9 cellular contexts compared by ENCODE assay signal in genomic region chr6:13813011-13813410, GRCh38. TPM values are rescaled to one million over a fixed set of nuclear protein-coding genes. Genes with fewer than 3 reads are reported as not detected.
A peak's percentile ranks its signal among the peaks of the same experiment; 100 is the strongest.
DNase-seq lines count a peak whose midpoint lies in the region; ATAC-seq and TF ChIP-seq lines count a peak whose summit lies in the region.
"Had no signal": no experiment of that assay in that cellular context is flagged by ENCODE, and none has a peak within 500 bp of the region (broad histone marks: within the 10 kb centered on the region; RNA-seq: fewer than 3 reads in every experiment).

No MANE protein-coding gene starts in this region.

- peaks cover 42% of the 10 kb centered on the region for H3K4me1 Mint-ChIP-seq in CD4-positive, alpha-beta T cell (ENCODE audit: low read depth)
- peaks cover 53% of the 10 kb centered on the region for H3K4me1 Mint-ChIP-seq in nephron progenitor cell

- H3K4me2 ChIP-seq in MM.1S (ENCODE audit: low read depth, low read length) = peak overlapping the region; percentile 86

- ATAC-seq in CD4-positive, alpha-beta T cell (ENCODE audit: poor library complexity) = no peak
- ATAC-seq in HG03460 (IDR thresholded peaks at IDR 0.05; ENCODE audit: unreplicated experiment) = no peak

- H3K9me2 ChIP-seq in MM.1S (replicated peaks; ENCODE audit: insufficient read depth, low read length) = no peaks in the 10 kb centered on the region

- H3K79me2 ChIP-seq in MM.1S (ENCODE audit: low read length) = peaks cover 56% of the 10 kb centered on the region

- H2AFZ ChIP-seq in MM.1S (ENCODE audit: low read length) = no peak overlapping the region

- H3K27me3 ChIP-seq in CD4-positive, alpha-beta T cell (ENCODE audit: control insufficient read depth, insufficient read depth, low read length) = no peaks in the 10 kb centered on the region
- H3K27me3 ChIP-seq in MM.1S (replicated peaks; ENCODE audit: insufficient read depth, low read length) = no peaks in the 10 kb centered on the region

- peak overlapping the region; percentile 96; the same call in 1 of the 2 replicates for H3K4me3 ChIP-seq in MM.1S (ENCODE audit: low read length)
- peak overlapping the region; percentile 86 for H3K4me3 ChIP-seq in choroid plexus epithelial cell (ENCODE audit: low read depth, low read length)

- intact Hi-C loops in CD4-positive, alpha-beta T cell (cut with DNase I, micrococcal nuclease) = loop anchor here in 1 of 2 experiments (5.0 to 10.0 kb wide), 5 partner anchors 101 to 1849 kb away; partner anchors contain the start of genes DTNBP1, HIVEP1 and RANBP9

- CTCF ChIA-PET in CD4-positive, alpha-beta T cell (lab: Charles Lee) = interaction anchor here (0.7 to 3.5 kb wide), 2 partner anchors 18 to 238 kb away, joined by 3 to 14 read pairs; partner anchors contain the start of gene SIRT5

- POLR2A ChIA-PET in CD4-positive, alpha-beta T cell (lab: Charles Lee) = interaction anchor here (0.9 to 2.3 kb wide), 7 partner anchors 11 to 485 kb away, joined by 3 to 17 read pairs (median 7); partner anchors contain the start of genes NOL7, SIRT5 and TBC1D7

- H3K27me3 Mint-ChIP-seq in CD4-positive, alpha-beta T cell = no peaks in the 10 kb centered on the region
- H3K27me3 Mint-ChIP-seq in nephron progenitor cell (ENCODE audit: low read depth, poor library complexity) = no peaks in the 10 kb centered on the region

- peaks cover 17% of the 10 kb centered on the region for H3F3A ChIP-seq in MM.1S (ENCODE audit: insufficient read depth, low read length)

- peaks cover 9% of the 10 kb centered on the region for H3K4me1 ChIP-seq in MM.1S (ENCODE audit: low read length)

- no peak for TF ChIP-seq CTCF in CD4-positive, alpha-beta T cell (IDR thresholded peaks at IDR 0.05)
- TF ChIP-seq CTCF in MM.1S (IDR thresholded peaks at IDR 0.05; ENCODE audit: low read length) (no peak), choroid plexus epithelial cell (conservative IDR thresholded peaks at IDR 0.05; ENCODE audit: low read depth, low read length) (no peak), nephron progenitor cell (IDR thresholded peaks at IDR 0.05) (no peak)

- no peak overlapping the region for H3K27ac ChIP-seq in CD4-positive, alpha-beta T cell (ENCODE audit: low read depth, low read length)
- no peak overlapping the region for H3K27ac ChIP-seq in MM.1S (ENCODE audit: low read length)

- peaks cover 13% of the 10 kb centered on the region for H3K36me3 Mint-ChIP-seq in CD4-positive, alpha-beta T cell (ENCODE audit: low read depth)
- peaks cover 19% of the 10 kb centered on the region for H3K36me3 Mint-ChIP-seq in nephron progenitor cell (ENCODE audit: low read depth)

- peak overlapping the region; percentile 90 for H3K4me3 Mint-ChIP-seq in CD4-positive, alpha-beta T cell
- peak overlapping the region; percentile 94 for H3K4me3 Mint-ChIP-seq in nephron progenitor cell

- H3K9me3 Mint-ChIP-seq in CD4-positive, alpha-beta T cell = no peaks in the 10 kb centered on the region
- H3K9me3 Mint-ChIP-seq in nephron progenitor cell = no peaks in the 10 kb centered on the region

- H3K36me3 ChIP-seq in MM.1S (replicated peaks; ENCODE audit: insufficient read depth, low read length) = no peaks in the 10 kb centered on the region; the same call in 1 of the 2 replicates

- H3K27ac Mint-ChIP-seq in CD4-positive, alpha-beta T cell = peak overlapping the region; percentile 77
- peak overlapping the region; percentile 39 for H3K27ac Mint-ChIP-seq in nephron progenitor cell

- 0 out of 2 replicates have a peak, but pooled peaks cover 4% of the 10 kb centered on the region for H4K20me1 ChIP-seq in MM.1S (ENCODE audit: insufficient read depth, low read length)

- H3K9ac ChIP-seq in MM.1S (ENCODE audit: low read length) = no peak overlapping the region

- H3K9me3 ChIP-seq in CD4-positive, alpha-beta T cell (ENCODE audit: control insufficient read depth, low read length) = no peaks in the 10 kb centered on the region
- no peaks in the 10 kb centered on the region for H3K9me3 ChIP-seq in MM.1S (replicated peaks; ENCODE audit: insufficient read depth, low read length)

- DNase-seq in CD4-positive, alpha-beta T cell = no peak
- DNase-seq in MM.1S (no peak), choroid plexus epithelial cell (ENCODE audit: low read depth) (no peak), nephron progenitor cell (no peak), GM19238 (ENCODE audit: insufficient read length, low spot score) (no peak), HUDEP-2 (lab: John Stamatoyannopoulos, UW; ENCODE audit: unreplicated experiment in 76 of 76) (no peak)
- DNase-seq in stimulated activated CD4-positive, alpha-beta T cell treated with anti-CD3 and anti-CD28 coated beads, Interleukin-15, amount 100 ng/mL, for 24 hours = no peak
- DNase-seq: stimulated activated CD4-positive, alpha-beta T cell treated with anti-CD3 and anti-CD28 coated beads, Interleukin-4, amount 100 ng/mL, for 24 hours had no signal

RNA-seq across cellular contexts. Expression of gene MCUR1, which starts 1.3 kb away (rescaled TPM):
- 1 to 10 TPM; 3.2 to 4.5 TPM for total RNA-seq in CD4-positive, alpha-beta T cell
